ENCODE assay signal across 1 cellular context in the genomic region with DNA sequence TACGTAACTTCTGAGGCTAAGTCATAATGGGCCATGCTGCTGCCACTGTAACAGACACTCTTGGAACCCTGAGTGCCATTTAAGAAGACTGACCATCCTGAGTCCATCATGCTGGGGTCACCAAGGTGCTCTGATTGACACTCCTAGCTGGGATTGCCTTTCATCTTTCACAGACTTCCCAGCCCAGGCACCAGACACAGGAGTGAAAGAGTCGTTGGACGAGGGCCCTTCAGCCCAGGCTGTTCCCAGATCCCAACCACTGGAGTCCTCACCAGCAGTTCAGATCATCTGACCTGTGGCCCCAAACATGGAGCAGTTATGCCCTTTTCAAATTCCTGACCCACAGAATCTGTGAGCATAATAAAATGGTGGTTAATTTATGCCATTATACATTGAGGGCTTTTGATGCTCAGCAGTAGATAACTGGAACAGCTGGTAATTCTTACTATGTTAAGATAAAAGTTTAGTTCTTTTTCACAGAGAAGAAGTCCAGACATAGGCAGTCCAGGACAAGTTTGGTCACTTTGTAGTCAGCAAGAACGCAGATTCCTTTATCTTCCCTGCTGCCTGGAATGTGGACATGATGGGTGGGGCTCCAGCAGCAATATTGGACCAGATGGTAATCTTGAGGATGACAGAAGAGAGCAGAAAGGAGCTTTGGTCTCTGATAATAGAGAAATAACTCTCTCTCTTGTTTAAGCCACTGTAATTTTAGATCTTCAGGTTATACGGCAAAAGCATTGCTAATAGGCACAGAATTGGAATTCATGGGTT.
TF ChIP-seq lines count a peak whose summit lies in the region.

No MANE protein-coding gene starts in this region.

TF ChIP-seq in SK-N-SH, 30 proteins besides CTCF, POLR2A, EP300 and RAD21:
- TF ChIP-seq RFX5 (IDR thresholded peaks at IDR 0.05; ENCODE audit: low read length) (no peak), GATA2 (CRISPR knock-in tag; IDR thresholded peaks at IDR 0.05) (no peak), MXI1 (IDR thresholded peaks at IDR 0.05; ENCODE audit: low read depth, low read length) (no peak), ELF1 (IDR thresholded peaks at IDR 0.05) (no peak), RCOR1 (IDR thresholded peaks at IDR 0.05; ENCODE audit: low read length) (no peak), POLR2AphosphoS5 (IDR thresholded peaks at IDR 0.05; ENCODE audit: low read depth, low read length) (no peak), TEAD4 (IDR thresholded peaks at IDR 0.05; ENCODE audit: borderline replicate concordance, insufficient read depth) (no peak), TAF1 (IDR thresholded peaks at IDR 0.05; ENCODE audit: borderline replicate concordance, low read depth, low read length) (no peak), FOXM1 (IDR thresholded peaks at IDR 0.05; ENCODE audit: low read depth) (no peak), YY1 (IDR thresholded peaks at IDR 0.05; ENCODE audit: low read depth) (no peak), RXRA (IDR thresholded peaks at IDR 0.05; ENCODE audit: borderline replicate concordance, low read depth) (no peak)
